In the genomic region with DNA sequence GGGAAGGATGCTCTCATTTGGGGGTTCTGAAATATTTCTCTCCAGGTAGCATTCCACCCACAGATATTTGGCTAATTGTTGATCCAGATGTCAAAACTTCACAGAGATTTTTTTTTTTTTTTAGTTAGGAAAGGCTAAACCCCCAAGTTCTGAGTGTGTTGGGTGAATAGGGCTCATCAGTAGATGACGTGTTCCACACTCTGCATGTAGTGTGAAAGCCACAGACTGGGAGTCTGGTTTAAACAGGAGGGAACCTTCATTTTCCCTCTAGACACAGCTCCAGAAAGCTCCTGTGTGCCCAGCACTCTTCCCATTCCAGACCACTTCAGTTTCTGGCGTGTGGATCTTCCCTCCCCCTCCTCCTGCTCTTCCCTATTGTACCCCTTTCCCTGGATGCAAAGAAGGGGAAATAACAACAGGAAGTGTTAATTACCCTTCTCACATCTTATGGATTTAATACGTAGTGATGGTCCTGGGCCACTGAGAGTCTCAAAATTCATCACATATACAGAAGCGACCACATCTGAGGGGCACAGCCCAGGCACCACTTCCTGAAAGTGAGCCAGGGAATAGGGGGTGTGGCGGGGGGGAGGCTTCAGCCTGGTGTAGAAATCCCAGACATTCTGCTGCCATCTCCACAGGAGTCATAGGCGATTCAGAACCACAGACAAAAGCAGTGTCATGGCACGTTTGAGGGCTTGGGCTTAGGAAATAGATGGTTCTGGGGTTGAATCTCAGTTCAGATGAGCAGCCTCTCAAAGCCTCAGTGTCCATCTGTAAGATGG, we compare ENCODE assay signal across 13 cellular contexts.
DNase-seq lines count a peak whose midpoint lies in the region; ATAC-seq and TF ChIP-seq lines count a peak whose summit lies in the region.
"Had no signal": no experiment of that assay in that cellular context is flagged by ENCODE, and none has a peak within 500 bp of the region (broad histone marks: within the 10 kb centered on the region; RNA-seq: fewer than 3 reads in every experiment).

No MANE protein-coding gene starts in this region.

- no TSS peak for BruUV-seq in PC-3 (replicated peaks; lab: Mats Ljungman, UMichigan)

- peaks cover 18 to 31% of the 10 kb centered on the region in 2 donors for H3K4me1 Mint-ChIP-seq in effector memory CD8-positive, alpha-beta T cell (ENCODE audit: low read depth in 2 of 2)
- H3K4me1 Mint-ChIP-seq in stimulated activated memory B cell treated with anti-CD40 and anti-IgM and Interleukin-4, amounts not matched to agents 10 μg/mL and 1 μg/mL and 100 μg/mL, for 72 hours: peaks cover 61% of the 10 kb centered on the region

- H3K9me3 Mint-ChIP-seq in effector memory CD8-positive, alpha-beta T cell: no peaks in the 10 kb centered on the region
- no peaks in the 10 kb centered on the region for H3K9me3 Mint-ChIP-seq in stimulated activated memory B cell treated with anti-CD40 and anti-IgM and Interleukin-4, amounts not matched to agents 10 μg/mL and 1 μg/mL and 100 μg/mL, for 72 hours
- H3K9me3 Mint-ChIP-seq: activated CD4-positive, alpha-beta memory T cell treated with anti-CD3 and anti-CD28 coated beads, Interleukin-2, amount 10 ng/mL, durations not matched to agents 7 days and 5 days; activated T-helper 2 cell treated with anti-CD3 and anti-CD28 coated beads, Interferon-gamma antibody, Interleukin-2, Interleukin-4, amounts not matched to agents 10 μg/mL and 5 μg/mL and 100 μg/mL, durations not matched to agents 14 hours and 24 hours and 36 hours had no signal

- POLR2A ChIA-PET in PC-3 (lab: Charles Lee; ENCODE audit: unreplicated experiment): no interaction called here

- peaks cover 6% of the 10 kb centered on the region for H3F3A ChIP-seq in PC-3 (ENCODE audit: low read length, unreplicated experiment)

- ATAC-seq in Right ventricle myocardium superior (ENCODE audit: poor library complexity) (peak; percentile 33), PC-3 (peak; percentile 25; the same call in 1 of the 2 replicates), GM19351 (IDR thresholded peaks at IDR 0.05; ENCODE audit: unreplicated experiment) (no peak)
- peak; percentile 57 for ATAC-seq in effector memory CD8-positive, alpha-beta T cell (replicated peaks)
- no peak for ATAC-seq in stimulated activated memory B cell treated with anti-CD40 and anti-IgM and Interleukin-4, amounts not matched to agents 10 μg/mL and 1 μg/mL and 100 μg/mL, for 72 hours

- H3K36me3 ChIP-seq in left ventricle myocardium inferior: no peaks in the 10 kb centered on the region
- H3K36me3 ChIP-seq in PC-3 (ENCODE audit: low read depth, low read length): peaks cover 58% of the 10 kb centered on the region
- H3K36me3 ChIP-seq: upper lobe of right lung had no signal

- 0 out of 2 replicates have a peak overlapping the region, but pooled peaks have one; percentile 8 for H3K4me2 ChIP-seq in PC-3 (ENCODE audit: low read length)
- H3K4me2 ChIP-seq: KMS-11 had no signal

- H3K4me1 ChIP-seq in left ventricle myocardium inferior: peaks cover 13% of the 10 kb centered on the region
- peaks cover 42% of the 10 kb centered on the region for H3K4me1 ChIP-seq in PC-3 (ENCODE audit: insufficient read depth, low read length)
- H3K4me1 ChIP-seq: upper lobe of right lung had no signal

- peak overlapping the region; percentile 26 for H3K9ac ChIP-seq in PC-3 (ENCODE audit: low read length)
- H3K9ac ChIP-seq: KMS-11 had no signal

- H2AFZ ChIP-seq in PC-3 (ENCODE audit: low read length): no peak overlapping the region

- no peaks in the 10 kb centered on the region for H3K27me3 Mint-ChIP-seq in effector memory CD8-positive, alpha-beta T cell
- H3K27me3 Mint-ChIP-seq in stimulated activated memory B cell treated with anti-CD40 and anti-IgM and Interleukin-4, amounts not matched to agents 10 μg/mL and 1 μg/mL and 100 μg/mL, for 72 hours: no peaks in the 10 kb centered on the region
- H3K27me3 Mint-ChIP-seq: activated CD4-positive, alpha-beta memory T cell treated with anti-CD3 and anti-CD28 coated beads, Interleukin-2, amount 10 ng/mL, durations not matched to agents 7 days and 5 days had no signal

- H3K27me3 ChIP-seq in left ventricle myocardium inferior (ENCODE audit: low read depth) (no peaks in the 10 kb centered on the region), PC-3 (ENCODE audit: low read length) (no peaks in the 10 kb centered on the region)
- H3K27me3 ChIP-seq: upper lobe of right lung had no signal

- CTCF ChIA-PET in PC-3 (lab: Charles Lee): interaction anchor here (0.6 to 1.3 kb wide), 6 partner anchors 29 to 267 kb away, joined by 3 to 4 read pairs (median 3); no protein-coding TSS in a partner anchor

- no peak overlapping the region for H3K4me3 ChIP-seq in left ventricle myocardium inferior
- H3K4me3 ChIP-seq in PC-3 (ENCODE audit: low read length): no peak overlapping the region
- H3K4me3 ChIP-seq: upper lobe of right lung had no signal

- H3K36me3 Mint-ChIP-seq in effector memory CD8-positive, alpha-beta T cell (ENCODE audit: insufficient read depth): no peaks in the 10 kb centered on the region
- H3K36me3 Mint-ChIP-seq in stimulated activated memory B cell treated with anti-CD40 and anti-IgM and Interleukin-4, amounts not matched to agents 10 μg/mL and 1 μg/mL and 100 μg/mL, for 72 hours: peaks cover 5% of the 10 kb centered on the region

- no peak overlapping the region for H3K27ac ChIP-seq in left ventricle myocardium inferior (replicated peaks)
- H3K27ac ChIP-seq in PC-3 (ENCODE audit: low read length): peak overlapping the region; percentile 69
- H3K27ac ChIP-seq: coronary artery, KMS-11, upper lobe of right lung had no signal

- intact Hi-C loops in Right ventricle myocardium superior (cut with DNase I) (loop anchor here (10.0 kb wide), 1 partner anchor 479 kb away; no protein-coding TSS in a partner anchor), left ventricle myocardium inferior (cut with micrococcal nuclease) (no loop called here), PC-3 (cut with micrococcal nuclease) (loop anchor here (1.0 to 10.0 kb wide), 6 partner anchors 161 to 799 kb away; no protein-coding TSS in a partner anchor)

- DNase-seq in Right ventricle myocardium superior (no peak), left ventricle myocardium inferior (no peak), PC-3 (no peak), NCI-H1694 treated with DMSO at 0.1 percent for 48 hours (lab: John Stamatoyannopoulos, UW) (no peak), NCI-H226 (no peak)
- DNase-seq in effector memory CD8-positive, alpha-beta T cell: no peak
- DNase-seq: activated CD4-positive, alpha-beta memory T cell treated with anti-CD3 and anti-CD28 coated beads, Interleukin-2, amount 10 ng/mL, durations not matched to agents 7 days and 5 days had no signal

- H3K27ac Mint-ChIP-seq in effector memory CD8-positive, alpha-beta T cell: peak overlapping the region; percentile 9 to 84
- peak overlapping the region; percentile 34 for H3K27ac Mint-ChIP-seq in stimulated activated memory B cell treated with anti-CD40 and anti-IgM and Interleukin-4, amounts not matched to agents 10 μg/mL and 1 μg/mL and 100 μg/mL, for 72 hours
- H3K27ac Mint-ChIP-seq: activated CD4-positive, alpha-beta memory T cell treated with anti-CD3 and anti-CD28 coated beads, Interleukin-2, amount 10 ng/mL, durations not matched to agents 7 days and 5 days; activated T-helper 2 cell treated with anti-CD3 and anti-CD28 coated beads, Interferon-gamma antibody, Interleukin-2, Interleukin-4, amounts not matched to agents 10 μg/mL and 5 μg/mL and 100 μg/mL, durations not matched to agents 14 hours and 24 hours and 36 hours had no signal

- TF ChIP-seq CTCF in left ventricle myocardium inferior (IDR thresholded peaks at IDR 0.05; ENCODE audit: borderline replicate concordance): no peak
- TF ChIP-seq CTCF in PC-3 (conservative IDR thresholded peaks at IDR 0.05; ENCODE audit: low read depth, low read length): no peak

- H3K79me2 ChIP-seq in PC-3 (ENCODE audit: low read length): peaks cover 91% of the 10 kb centered on the region

- H3K9me2 ChIP-seq in PC-3 (replicated peaks; ENCODE audit: low read length): no peaks in the 10 kb centered on the region

- H3K4me3 Mint-ChIP-seq in effector memory CD8-positive, alpha-beta T cell: peak overlapping the region in 1 of 2 donors; percentile 17
- H3K4me3 Mint-ChIP-seq in stimulated activated memory B cell treated with anti-CD40 and anti-IgM and Interleukin-4, amounts not matched to agents 10 μg/mL and 1 μg/mL and 100 μg/mL, for 72 hours: no peak overlapping the region
- H3K4me3 Mint-ChIP-seq: activated CD4-positive, alpha-beta memory T cell treated with anti-CD3 and anti-CD28 coated beads, Interleukin-2, amount 10 ng/mL, durations not matched to agents 7 days and 5 days had no signal

- H4K20me1 ChIP-seq in PC-3 (ENCODE audit: low read length): no peaks in the 10 kb centered on the region

- H3K9me3 ChIP-seq in left ventricle myocardium inferior (replicated peaks): no peaks in the 10 kb centered on the region
- no peaks in the 10 kb centered on the region for H3K9me3 ChIP-seq in PC-3 (ENCODE audit: low read length)
- H3K9me3 ChIP-seq: upper lobe of right lung had no signal

Comparison
In these comparisons a context has a peak if more than half of its experiments do, and no peak if none do; other contexts are left out.
1. ATAC-seq: peak in Right ventricle myocardium superior (single experiment), PC-3 (single experiment) and effector memory CD8-positive, alpha-beta T cell (single experiment); none in stimulated activated memory B cell treated with anti-CD40 and anti-IgM and Interleukin-4, amounts not matched to agents 10 μg/mL and 1 μg/mL and 100 μg/mL, for 72 hours (single experiment) and GM19351 (single experiment).